ENCODE assay signal across 1 cellular context in the genomic region with DNA sequence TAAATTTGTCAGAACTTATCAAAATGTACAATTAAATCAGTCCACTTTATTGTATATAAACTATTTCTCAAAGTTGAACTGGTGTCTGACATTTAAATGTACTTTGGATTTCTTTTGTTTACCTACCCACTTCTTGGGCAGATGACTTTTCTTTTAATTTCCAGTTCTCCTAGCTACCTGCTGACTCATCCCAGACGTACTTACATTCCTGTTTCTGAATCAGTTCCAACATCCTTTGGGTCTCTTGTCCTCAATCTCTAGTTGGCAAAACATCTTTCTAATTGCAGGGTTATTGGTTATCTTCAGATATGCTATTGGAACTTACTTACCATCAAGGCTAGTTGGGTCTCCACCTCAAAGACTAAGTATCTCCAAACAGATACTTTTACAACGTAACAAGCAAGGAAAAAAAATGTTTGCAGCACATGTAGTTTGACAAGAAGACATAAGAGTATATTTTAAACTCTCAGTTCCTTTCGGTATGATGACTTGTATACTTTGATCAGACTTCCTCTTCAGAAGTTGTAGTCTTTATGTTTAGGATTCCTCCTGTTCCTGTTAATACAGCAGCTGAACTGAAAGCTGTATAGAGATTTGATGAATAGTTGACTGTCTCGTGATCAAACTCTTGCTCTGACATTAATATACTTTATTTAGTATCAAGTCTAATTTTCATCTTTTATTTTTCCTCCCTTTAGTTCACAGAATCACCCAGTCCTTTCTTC.
TF ChIP-seq lines count a peak whose summit lies in the region.

No MANE protein-coding gene starts in this region.

TF ChIP-seq in HepG2, 621 proteins besides CTCF, POLR2A, EP300 and RAD21 (continued from another document):
- TF ChIP-seq ZNF512B (CRISPR knock-in tag; IDR thresholded peaks at IDR 0.05; ENCODE audit: borderline replicate concordance) (no peak), HINFP (CRISPR knock-in tag; IDR thresholded peaks at IDR 0.05; ENCODE audit: low read depth) (no peak), SRSF4 (IDR thresholded peaks at IDR 0.05; ENCODE audit: low read depth, low read length, poor library complexity, severe bottlenecking) (no peak), HMG20B (CRISPR knock-in tag; conservative IDR thresholded peaks at IDR 0.05) (no peak), CREBL2 (CRISPR knock-in tag; IDR thresholded peaks at IDR 0.05; ENCODE audit: borderline replicate concordance) (no peak), ZNF660 (CRISPR knock-in tag; IDR thresholded peaks at IDR 0.05; ENCODE audit: borderline replicate concordance, low read depth) (no peak), ZNF253 (CRISPR knock-in tag; IDR thresholded peaks at IDR 0.05; ENCODE audit: borderline replicate concordance) (no peak), ZNF143 (CRISPR knock-in tag; IDR thresholded peaks at IDR 0.05) (no peak), TFAP4 (IDR thresholded peaks at IDR 0.05; ENCODE audit: borderline replicate concordance, low read depth) (no peak), BRD4 (CRISPR knock-in tag; IDR thresholded peaks at IDR 0.05) (no peak), ZNF577 (CRISPR knock-in tag; IDR thresholded peaks at IDR 0.05; ENCODE audit: borderline replicate concordance, low read depth) (no peak), NFE2 (CRISPR knock-in tag; IDR thresholded peaks at IDR 0.05) (peak; percentile 40; the same call in 1 of the 2 replicates)
- TF ChIP-seq, protein P1, sequence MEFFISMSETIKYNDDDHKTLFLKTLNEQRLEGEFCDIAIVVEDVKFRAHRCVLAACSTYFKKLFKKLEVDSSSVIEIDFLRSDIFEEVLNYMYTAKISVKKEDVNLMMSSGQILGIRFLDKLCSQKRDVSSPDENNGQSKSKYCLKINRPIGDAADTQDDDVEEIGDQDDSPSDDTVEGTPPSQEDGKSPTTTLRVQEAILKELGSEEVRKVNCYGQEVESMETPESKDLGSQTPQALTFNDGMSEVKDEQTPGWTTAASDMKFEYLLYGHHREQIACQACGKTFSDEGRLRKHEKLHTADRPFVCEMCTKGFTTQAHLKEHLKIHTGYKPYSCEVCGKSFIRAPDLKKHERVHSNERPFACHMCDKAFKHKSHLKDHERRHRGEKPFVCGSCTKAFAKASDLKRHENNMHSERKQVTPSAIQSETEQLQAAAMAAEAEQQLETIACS (CRISPR knock-in tag; IDR thresholded peaks at IDR 0.05): no peak
